ENCODE assay signal across 11 cellular contexts in the genomic region with DNA sequence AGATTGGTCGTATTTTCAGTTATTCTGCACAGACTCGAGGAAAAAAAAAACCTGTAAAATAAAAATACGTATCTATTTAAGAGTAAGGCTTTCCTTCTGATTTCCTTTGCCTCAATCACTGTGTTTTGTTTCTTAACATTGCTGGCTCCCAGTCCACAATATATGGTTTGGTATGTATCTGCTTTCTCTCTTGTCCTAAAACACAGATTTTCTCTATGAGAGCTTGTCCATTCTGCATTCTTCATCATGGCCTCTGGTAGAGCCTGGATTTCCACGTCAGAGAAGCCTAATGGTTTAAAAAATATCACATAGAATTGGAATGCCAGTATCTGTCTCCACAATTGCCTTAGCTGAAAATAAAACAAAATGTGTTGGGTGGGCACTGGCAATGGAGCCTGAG. TPM values are rescaled to one million over a fixed set of nuclear protein-coding genes. Genes with fewer than 3 reads are reported as not detected.
A peak's percentile ranks its signal among the peaks of the same experiment; 100 is the strongest.
DNase-seq lines count a peak whose midpoint lies in the region; ATAC-seq and TF ChIP-seq lines count a peak whose summit lies in the region.
"Had no signal": no experiment of that assay in that cellular context is flagged by ENCODE, and none has a peak within 500 bp of the region (broad histone marks: within the 10 kb centered on the region; RNA-seq: fewer than 3 reads in every experiment).

No MANE protein-coding gene starts in this region.

- POLR2A ChIA-PET in activated CD8-positive, alpha-beta T cell treated with anti-CD3 and anti-CD28 coated beads, Interleukin-2, amount 10 ng/mL, durations not matched to agents 7 days and 5 days (lab: Charles Lee): interaction anchor here (0.6 kb wide), 2 partner anchors 27 to 226 kb away, joined by 3 read pairs; no protein-coding TSS in a partner anchor

- peak overlapping the region; percentile 77 to 85 (median 82) for H3K27ac ChIP-seq in sigmoid colon

- H3K4me3 ChIP-seq in GM08714 (ENCODE audit: low read length) (peak overlapping the region; percentile 74), iPS-11a (ENCODE audit: low read depth, low read length) (peak overlapping the region; percentile 70), sigmoid colon (peak overlapping the region in 3 of 4 donors; percentile 64 to 69 (median 67))

- WGBS in sigmoid colon, 2 donors: 17 to 20% methylated on average over 4 of the region's 4 CpGs

- H3K9me3 ChIP-seq in sigmoid colon: no peaks in the 10 kb centered on the region

- H3K4me1 ChIP-seq in sigmoid colon: peaks cover 0 to 17% (median 8%) of the 10 kb centered on the region in 4 donors

- no peaks in the 10 kb centered on the region for H3K27me3 Mint-ChIP-seq in activated CD8-positive, alpha-beta T cell treated with anti-CD3 and anti-CD28 coated beads, Interleukin-2, amount 10 ng/mL, durations not matched to agents 7 days and 5 days (ENCODE audit: low read depth)
- peaks cover 20 to 43% of the 10 kb centered on the region in 2 donors for H3K27me3 Mint-ChIP-seq in natural killer cell treated with Interleukin-12 subunit alpha and Interleukin-12 subunit beta and Interleukin-15 and Interleukin-18, amount 100 ng/mL, for 72 hours

- H3K9me3 Mint-ChIP-seq in activated CD8-positive, alpha-beta T cell treated with anti-CD3 and anti-CD28 coated beads, Interleukin-2, amount 10 ng/mL, durations not matched to agents 7 days and 5 days (ENCODE audit: insufficient read depth): no peaks in the 10 kb centered on the region
- no peaks in the 10 kb centered on the region for H3K9me3 Mint-ChIP-seq in natural killer cell treated with Interleukin-12 subunit alpha and Interleukin-12 subunit beta and Interleukin-15 and Interleukin-18, amount 100 ng/mL, for 72 hours

- H3K27ac Mint-ChIP-seq in activated CD8-positive, alpha-beta T cell treated with anti-CD3 and anti-CD28 coated beads, Interleukin-2, amount 10 ng/mL, durations not matched to agents 7 days and 5 days: no peak overlapping the region
- no peak overlapping the region for H3K27ac Mint-ChIP-seq in natural killer cell treated with Interleukin-12 subunit alpha and Interleukin-12 subunit beta and Interleukin-15 and Interleukin-18, amount 100 ng/mL, for 72 hours

- peak overlapping the region; percentile 84 for H3K4me3 Mint-ChIP-seq in activated CD8-positive, alpha-beta T cell treated with anti-CD3 and anti-CD28 coated beads, Interleukin-2, amount 10 ng/mL, durations not matched to agents 7 days and 5 days
- no peak overlapping the region for H3K4me3 Mint-ChIP-seq in natural killer cell treated with Interleukin-12 subunit alpha and Interleukin-12 subunit beta and Interleukin-15 and Interleukin-18, amount 100 ng/mL, for 72 hours

- no peaks in the 10 kb centered on the region for H3K27me3 ChIP-seq in sigmoid colon

- no peaks in the 10 kb centered on the region for H3K36me3 ChIP-seq in sigmoid colon

- intact Hi-C loops in sigmoid colon (cut with DNase I): loop anchor here (5.0 kb wide), 1 partner anchor 58 kb away; no protein-coding TSS in a partner anchor

- no peak for DNase-seq in activated CD8-positive, alpha-beta T cell treated with anti-CD3 and anti-CD28 coated beads, Interleukin-2, amount 10 ng/mL, durations not matched to agents 7 days and 5 days
- no peak for DNase-seq in sigmoid colon
- DNase-seq in NCI-H2171 treated with DMSO at 0.1 percent for 48 hours (lab: John Stamatoyannopoulos, UW): no peak
- no peak for DNase-seq in natural killer cell treated with Interleukin-12 subunit alpha and Interleukin-12 subunit beta and Interleukin-15 and Interleukin-18, amount 100 ng/mL, for 72 hours (ENCODE audit: low spot score)
- DNase-seq in medulla oblongata (ENCODE audit: extremely low spot score): no peak
- DNase-seq in retina: no peak
- DNase-seq: NCI-H526, SW 1271 had no signal

- no peak for TF ChIP-seq EP300 in sigmoid colon (IDR thresholded peaks at IDR 0.05)

- no peaks in the 10 kb centered on the region for H3K36me3 Mint-ChIP-seq in activated CD8-positive, alpha-beta T cell treated with anti-CD3 and anti-CD28 coated beads, Interleukin-2, amount 10 ng/mL, durations not matched to agents 7 days and 5 days (ENCODE audit: low read depth)
- no peaks in the 10 kb centered on the region for H3K36me3 Mint-ChIP-seq in natural killer cell treated with Interleukin-12 subunit alpha and Interleukin-12 subunit beta and Interleukin-15 and Interleukin-18, amount 100 ng/mL, for 72 hours

- no peak for TF ChIP-seq POLR2A in sigmoid colon (IDR thresholded peaks at IDR 0.05)

- TF ChIP-seq CTCF in sigmoid colon (IDR thresholded peaks at IDR 0.05): no peak

- no peak for ATAC-seq in activated CD8-positive, alpha-beta T cell treated with anti-CD3 and anti-CD28 coated beads, Interleukin-2, amount 10 ng/mL, durations not matched to agents 7 days and 5 days
- no peak for ATAC-seq in natural killer cell treated with Interleukin-12 subunit alpha and Interleukin-12 subunit beta and Interleukin-15 and Interleukin-18, amount 100 ng/mL, for 72 hours

- CTCF ChIA-PET in activated CD8-positive, alpha-beta T cell treated with anti-CD3 and anti-CD28 coated beads, Interleukin-2, amount 10 ng/mL, durations not matched to agents 7 days and 5 days (lab: Charles Lee): interaction anchor here (1.1 to 2.8 kb wide), 12 partner anchors 15 to 223 kb away, joined by 3 to 24 read pairs (median 10); partner anchors contain the start of genes BTLA and SLC9C1

- peaks cover 32% of the 10 kb centered on the region for H3K4me1 Mint-ChIP-seq in activated CD8-positive, alpha-beta T cell treated with anti-CD3 and anti-CD28 coated beads, Interleukin-2, amount 10 ng/mL, durations not matched to agents 7 days and 5 days (ENCODE audit: low read depth)
- H3K4me1 Mint-ChIP-seq in natural killer cell treated with Interleukin-12 subunit alpha and Interleukin-12 subunit beta and Interleukin-15 and Interleukin-18, amount 100 ng/mL, for 72 hours (ENCODE audit: low read depth in 2 of 2): peaks cover 0 to 5% of the 10 kb centered on the region in 2 donors

RNA-seq across cellular contexts. Expression of gene CD200, which starts 1.8 kb away (rescaled TPM):
- total RNA-seq in activated CD8-positive, alpha-beta T cell treated with anti-CD3 and anti-CD28 coated beads, Interleukin-2, amount 10 ng/mL, durations not matched to agents 7 days and 5 days: 1 to 10 TPM in 1 of 2 experiments, under 1 TPM in 1; 0.86 to 1.4 TPM
- 10 to 100 TPM in 1 of 4 donors, 1 to 10 TPM in 3; 4.4 to 13.0 (median 4.8) TPM for total RNA-seq in sigmoid colon
- 1 to 10 TPM; 1.2 to 9.6 (median 2.4) TPM for polyA plus RNA-seq in sigmoid colon
- under 1 TPM; 0.17 to 0.36 TPM for total RNA-seq in natural killer cell treated with Interleukin-12 subunit alpha and Interleukin-12 subunit beta and Interleukin-15 and Interleukin-18, amount 100 ng/mL, for 72 hours

RNA-seq across cellular contexts. Expression of gene SLC9C1, which starts 40.7 kb away (rescaled TPM):
- total RNA-seq in activated CD8-positive, alpha-beta T cell treated with anti-CD3 and anti-CD28 coated beads, Interleukin-2, amount 10 ng/mL, durations not matched to agents 7 days and 5 days: not detected
- total RNA-seq in sigmoid colon: under 1 TPM in 1 of 4 donors, not detected in 3; 0.41 TPM
- under 1 TPM in 1 of 3 donors, not detected in 2; 0.07 TPM for polyA plus RNA-seq in sigmoid colon
- not detected for total RNA-seq in natural killer cell treated with Interleukin-12 subunit alpha and Interleukin-12 subunit beta and Interleukin-15 and Interleukin-18, amount 100 ng/mL, for 72 hours
- total RNA-seq: glomerular endothelial cell had no signal
